ENCODE assay signal across 25 cellular contexts in genomic region chr3:48641396-48641795, GRCh38. TPM values are rescaled to one million over a fixed set of nuclear protein-coding genes. Genes with fewer than 3 reads are reported as not detected.
DNase-seq lines count a peak whose midpoint lies in the region; ATAC-seq, FAIRE-seq and TF ChIP-seq lines count a peak whose summit lies in the region.
"Had no signal": no experiment of that assay in that cellular context is flagged by ENCODE, and none has a peak within 500 bp of the region (broad histone marks: within the 10 kb centered on the region; RNA-seq: fewer than 3 reads in every experiment).

No MANE protein-coding gene starts in this region.

- TF ChIP-seq CTCF in RWPE1 (conservative IDR thresholded peaks at IDR 0.05; ENCODE audit: low read depth), result no peak
- no peak for TF ChIP-seq CTCF in HepG2 (CRISPR knock-in tag; IDR thresholded peaks at IDR 0.05)
- no peak for TF ChIP-seq CTCF in type B pancreatic cell (conservative IDR thresholded peaks at IDR 0.05)

- H3K4me3 Mint-ChIP-seq in type B pancreatic cell, result no peak overlapping the region
- H3K4me3 Mint-ChIP-seq in stimulated activated memory B cell treated with anti-CD40 and anti-IgM and Interleukin-4, amounts not matched to agents 10 μg/mL and 1 μg/mL and 100 μg/mL, for 72 hours, result no peak overlapping the region
- H3K4me3 Mint-ChIP-seq: CD14-positive monocyte; CD4-positive, alpha-beta T cell; HFFc6 had no signal

- intact Hi-C loops in HepG2 (cut with micrococcal nuclease; ENCODE audit: unreplicated experiment), result no loop called here

- no peak overlapping the region for H3K9ac ChIP-seq in HepG2 (ENCODE audit: insufficient read depth, low read depth, low read length)
- H3K9ac ChIP-seq: BLaER1 treated with 17β-estradiol and CSF1 and Interleukin-3, amounts not matched to agents 10 nM and 100 nM had no signal

- H3K36me3 Mint-ChIP-seq in type B pancreatic cell, result no peaks in the 10 kb centered on the region
- H3K36me3 Mint-ChIP-seq in stimulated activated memory B cell treated with anti-CD40 and anti-IgM and Interleukin-4, amounts not matched to agents 10 μg/mL and 1 μg/mL and 100 μg/mL, for 72 hours, result peaks cover 20% of the 10 kb centered on the region
- H3K36me3 Mint-ChIP-seq: CD14-positive monocyte had no signal

- WGBS in HepG2 (ENCODE audit: low lambda C conversion rate), result 94% methylated on average over 1 of the region's 3 CpGs

- H3K4me1 Mint-ChIP-seq in type B pancreatic cell (ENCODE audit: unreplicated experiment), result peaks cover 4% of the 10 kb centered on the region
- H3K4me1 Mint-ChIP-seq in stimulated activated memory B cell treated with anti-CD40 and anti-IgM and Interleukin-4, amounts not matched to agents 10 μg/mL and 1 μg/mL and 100 μg/mL, for 72 hours, result no peaks in the 10 kb centered on the region

- H3K9me3 ChIP-seq in HepG2 (ENCODE audit: low read length), result no peaks in the 10 kb centered on the region
- H3K9me3 ChIP-seq: BE2C; BLaER1 treated with 17β-estradiol and CSF1 and Interleukin-3, amounts not matched to agents 10 nM and 100 nM; HAP-1 had no signal

- TF ChIP-seq EP300 in HepG2 (IDR thresholded peaks at IDR 0.05; ENCODE audit: low read depth in 2 of 2, low read length in 2 of 2), result no peak
- no peak for TF ChIP-seq EP300 in HepG2 (CRISPR knock-in tag; IDR thresholded peaks at IDR 0.05; ENCODE audit: borderline replicate concordance)

- H3K27ac Mint-ChIP-seq in type B pancreatic cell, result peak overlapping the region; percentile 42
- H3K27ac Mint-ChIP-seq in stimulated activated memory B cell treated with anti-CD40 and anti-IgM and Interleukin-4, amounts not matched to agents 10 μg/mL and 1 μg/mL and 100 μg/mL, for 72 hours, result no peak overlapping the region
- H3K27ac Mint-ChIP-seq: CD14-positive monocyte; CD4-positive, alpha-beta T cell; HFFc6 had no signal

- H3K27ac ChIP-seq in RWPE1, result peak overlapping the region; percentile 14; the same call in 1 of the 2 replicates
- no peak overlapping the region for H3K27ac ChIP-seq in HepG2 (ENCODE audit: extremely low read length, insufficient read depth, low read length)
- H3K27ac ChIP-seq: 22Rv1; BLaER1 treated with 17β-estradiol and CSF1 and Interleukin-3, amounts not matched to agents 10 nM and 100 nM had no signal

- POLR2A ChIA-PET in RWPE1 (lab: Yijun Ruan, JAX; ENCODE audit: low non-redundant PET) (no interaction called here), HepG2 (lab: Yijun Ruan, JAX) (interaction anchor here (0.7 kb wide), 1 partner anchor 17 kb away, joined by 3 read pairs; no protein-coding TSS in a partner anchor)

- no peak for TF ChIP-seq POLR2A in HepG2 (IDR thresholded peaks at IDR 0.05; ENCODE audit: insufficient read depth in 1 of 2, low read depth in 2 of 2, low read length in 2 of 2)

- no peak overlapping the region for H2AFZ ChIP-seq in HepG2 (ENCODE audit: low read length)

- TF ChIP-seq RAD21 in HepG2 (CRISPR knock-in tag; IDR thresholded peaks at IDR 0.05), result no peak

- peaks cover 23% of the 10 kb centered on the region for H3K4me1 ChIP-seq in HepG2 (ENCODE audit: insufficient read depth, low read length)
- H3K4me1 ChIP-seq: BE2C had no signal

- no peaks in the 10 kb centered on the region for H3K27me3 ChIP-seq in HepG2 (ENCODE audit: control insufficient read depth in 1 of 2, insufficient read depth in 2 of 2, low read length in 2 of 2)
- H3K27me3 ChIP-seq: BE2C; BLaER1 treated with 17β-estradiol and CSF1 and Interleukin-3, amounts not matched to agents 10 nM and 100 nM had no signal

- no peak overlapping the region for H3K4me3 ChIP-seq in HepG2 (replicated peaks in 1 of 3; ENCODE audit: insufficient read depth in 1 of 3, low read depth in 2 of 3, low read length in 3 of 3)
- H3K4me3 ChIP-seq: BLaER1 treated with 17β-estradiol and CSF1 and Interleukin-3, amounts not matched to agents 10 nM and 100 nM; GM12878; HAP-1 had no signal

- in situ Hi-C loops in HepG2 (cut with HindIII; ENCODE audit: extremely low pct_ligation_motif_present, low pct_unique_long_range_greater_than_20kb), result no loop called here

- no peaks in the 10 kb centered on the region for H3K27me3 Mint-ChIP-seq in type B pancreatic cell
- H3K27me3 Mint-ChIP-seq in stimulated activated memory B cell treated with anti-CD40 and anti-IgM and Interleukin-4, amounts not matched to agents 10 μg/mL and 1 μg/mL and 100 μg/mL, for 72 hours, result peaks cover 14% of the 10 kb centered on the region
- H3K27me3 Mint-ChIP-seq: CD4-positive, alpha-beta T cell had no signal

- H3K79me2 ChIP-seq in HepG2 (ENCODE audit: insufficient read depth, low read length), result peaks cover 4% of the 10 kb centered on the region

- DNase-seq in RWPE1 (ENCODE audit: low spot score) (no peak), HepG2 (ENCODE audit: low spot score) (no peak), type B pancreatic cell (ENCODE audit: extremely low spot score, unreplicated experiment) (no peak)
- DNase-seq: AML-193; BE2C; CD4-positive, alpha-beta T cell; CD8-positive, alpha-beta memory T cell; DMS 273 treated with DMSO at 0.1 percent for 48 hours; DMS79; EL; GDM1; GOT3; HFFc6 had no signal

- peaks cover 1 to 2% of the 10 kb centered on the region in 2 experiments; a peak in 2 of 5 replicates for H3K36me3 ChIP-seq in HepG2 (replicated peaks in 1 of 2; ENCODE audit: control insufficient read depth in 1 of 2, insufficient read depth in 2 of 2, low read length in 2 of 2)
- H3K36me3 ChIP-seq: BLaER1 treated with 17β-estradiol and CSF1 and Interleukin-3, amounts not matched to agents 10 nM and 100 nM; HAP-1 had no signal

- no TSS peak for BruUV-seq in HepG2 (replicated peaks; lab: Mats Ljungman, UMichigan)

- CTCF ChIA-PET in RWPE1 (lab: Yijun Ruan, JAX) (no interaction called here), HepG2 (lab: Yijun Ruan, JAX; ENCODE audit: low intra/inter-chr PET ratio, low total read pairs) (no interaction called here)

- no peaks in the 10 kb centered on the region for H4K20me1 ChIP-seq in HepG2 (ENCODE audit: insufficient read depth, low read length)

- no peaks in the 10 kb centered on the region for H3K9me3 Mint-ChIP-seq in type B pancreatic cell
- H3K9me3 Mint-ChIP-seq in stimulated activated memory B cell treated with anti-CD40 and anti-IgM and Interleukin-4, amounts not matched to agents 10 μg/mL and 1 μg/mL and 100 μg/mL, for 72 hours, result no peaks in the 10 kb centered on the region
- H3K9me3 Mint-ChIP-seq: CD14-positive monocyte; CD4-positive, alpha-beta T cell; CD8-positive, alpha-beta memory T cell; HFFc6 had no signal

- no peak for ATAC-seq in HepG2
- ATAC-seq in GM18517 (IDR thresholded peaks at IDR 0.05; ENCODE audit: unreplicated experiment), result no peak
- no peak for ATAC-seq in stimulated activated memory B cell treated with anti-CD40 and anti-IgM and Interleukin-4, amounts not matched to agents 10 μg/mL and 1 μg/mL and 100 μg/mL, for 72 hours
- ATAC-seq: GM12878 had no signal

- no peak for FAIRE-seq in HepG2 (lab: Jason Lieb, UNC)
- FAIRE-seq: A204.1, D721Med, GM12878, GM18507, H54 had no signal

- no peak overlapping the region for H3K4me2 ChIP-seq in HepG2 (ENCODE audit: low read depth, low read length)
- H3K4me2 ChIP-seq: BLaER1 treated with 17β-estradiol and CSF1 and Interleukin-3, amounts not matched to agents 10 nM and 100 nM had no signal

RNA-seq across cellular contexts. Expression of gene SLC26A6, which starts 6.1 kb away (rescaled TPM):
- total RNA-seq in HepG2 (2016; rRNA removed; fragmentation: Illumina TruSeq; extraction: Trizol) (10.3 and 40.7 TPM in 2 replicates), type B pancreatic cell (ENCODE audit: low replicate concordance) (19.7 and 35.6 TPM in 2 replicates)
- 8.0 and 8.2 TPM in 2 replicates for total RNA-seq in HepG2 (2016; cell fraction: cytosol; rRNA removed; fragmentation: Illumina TruSeq; extraction: Trizol; ENCODE audit: low read depth)
- total RNA-seq in HepG2 (2016; cell fraction: insoluble cytoplasmic fraction; rRNA removed; fragmentation: Illumina TruSeq; extraction: Trizol), result 9.6 and 38.5 TPM in 2 replicates
- total RNA-seq in HepG2 (2016; cell fraction: membrane; rRNA removed; fragmentation: Illumina TruSeq; extraction: Trizol), result 8.3 and 9.4 TPM in 2 replicates
- 50.7 and 62.0 TPM in 2 replicates for total RNA-seq in HepG2 (2016; cell fraction: nucleus; rRNA removed; fragmentation: Illumina TruSeq; extraction: Trizol)
- polyA plus RNA-seq in HepG2 (2011; rRNA removed), result 184 and 298 TPM in 2 replicates
- polyA plus RNA-seq in HepG2 (2011; cell fraction: cytosol; rRNA removed), result 90.8 and 93.6 TPM in 2 replicates
- 3,075 and 3,281 TPM in 2 replicates for polyA plus RNA-seq in HepG2 (2011; cell fraction: nucleus; rRNA removed)
- 163 and 233 TPM in 2 replicates for polyA plus RNA-seq in HepG2 (2012)
- polyA plus RNA-seq in HepG2 (2016; cell fraction: cytosol; fragmentation: Illumina TruSeq; extraction: Trizol; ENCODE audit: low read depth), result 3.5 and 4.6 TPM in 2 replicates
- 6.7 and 9.8 TPM in 2 replicates for polyA plus RNA-seq in HepG2 (2016; cell fraction: insoluble cytoplasmic fraction; fragmentation: Illumina TruSeq; extraction: Trizol; ENCODE audit: low read depth)
- 4.9 and 6.2 TPM in 2 replicates for polyA plus RNA-seq in HepG2 (2016; cell fraction: membrane; fragmentation: Illumina TruSeq; extraction: Trizol; ENCODE audit: low read depth)
- 133 and 147 TPM in 2 replicates for polyA plus RNA-seq in HepG2 (2016; cell fraction: nucleus; fragmentation: Illumina TruSeq; extraction: Trizol; ENCODE audit: insufficient read depth, low read depth)
- 56.2 and 422 TPM in 2 replicates for polyA minus RNA-seq in HepG2 (2011; rRNA and poly(A)+ RNA removed; ENCODE audit: low replicate concordance)
- 79.8 and 100 TPM in 2 replicates for polyA minus RNA-seq in HepG2 (2011; cell fraction: cytosol; rRNA and poly(A)+ RNA removed)
- polyA minus RNA-seq in HepG2 (2011; cell fraction: nucleus; rRNA and poly(A)+ RNA removed), result 459 and 526 TPM in 2 replicates

RNA-seq across cellular contexts. Expression of gene TMEM89, which starts 19.8 kb away (rescaled TPM):
- total RNA-seq in HepG2 (2016; rRNA removed; fragmentation: Illumina TruSeq; extraction: Trizol), result 0.31 TPM in 1 of 2 replicates, not detected in the other
- not detected in 2 replicates for total RNA-seq in HepG2 (2016; cell fraction: cytosol; rRNA removed; fragmentation: Illumina TruSeq; extraction: Trizol; ENCODE audit: low read depth)
- 0.32 TPM in 1 of 2 replicates, not detected in the other for total RNA-seq in HepG2 (2016; cell fraction: insoluble cytoplasmic fraction; rRNA removed; fragmentation: Illumina TruSeq; extraction: Trizol)
- total RNA-seq in HepG2 (2016; cell fraction: membrane; rRNA removed; fragmentation: Illumina TruSeq; extraction: Trizol), result not detected in 2 replicates
- total RNA-seq in HepG2 (2016; cell fraction: nucleus; rRNA removed; fragmentation: Illumina TruSeq; extraction: Trizol), result not detected in 2 replicates
- polyA plus RNA-seq in HepG2 (2011; rRNA removed), result 0.30 and 0.59 TPM in 2 replicates
- polyA plus RNA-seq in HepG2 (2011; cell fraction: cytosol; rRNA removed), result not detected in 2 replicates
- polyA plus RNA-seq in HepG2 (2011; cell fraction: nucleus; rRNA removed), result 2.5 and 4.9 TPM in 2 replicates
- 0.25 and 0.27 TPM in 2 replicates for polyA plus RNA-seq in HepG2 (2012)
- polyA plus RNA-seq in HepG2 (2016; cell fraction: cytosol; fragmentation: Illumina TruSeq; extraction: Trizol; ENCODE audit: low read depth), result not detected in 2 replicates
- not detected in 2 replicates for polyA plus RNA-seq in HepG2 (2016; cell fraction: insoluble cytoplasmic fraction; fragmentation: Illumina TruSeq; extraction: Trizol; ENCODE audit: low read depth)
- polyA plus RNA-seq in HepG2 (2016; cell fraction: membrane; fragmentation: Illumina TruSeq; extraction: Trizol; ENCODE audit: low read depth), result not detected in 2 replicates
- not detected in 2 replicates for polyA plus RNA-seq in HepG2 (2016; cell fraction: nucleus; fragmentation: Illumina TruSeq; extraction: Trizol; ENCODE audit: insufficient read depth, low read depth)
- 0.68 TPM in 1 of 2 replicates, not detected in the other for polyA minus RNA-seq in HepG2 (2011; rRNA and poly(A)+ RNA removed; ENCODE audit: low replicate concordance)
- not detected in 2 replicates for polyA minus RNA-seq in HepG2 (2011; cell fraction: cytosol; rRNA and poly(A)+ RNA removed)
- polyA minus RNA-seq in HepG2 (2011; cell fraction: nucleus; rRNA and poly(A)+ RNA removed), result 1.1 and 2.4 TPM in 2 replicates
- not detected in 2 replicates for total RNA-seq in type B pancreatic cell (ENCODE audit: low replicate concordance)
- total RNA-seq: CD4-positive, alpha-beta T cell; CD8-positive, alpha-beta memory T cell; GM12878 had no signal
- polyA plus RNA-seq: AG04450; CD14-positive monocyte; CD8-positive, alpha-beta memory T cell; GM12878 had no signal

RNA-seq across cellular contexts. Expression of gene CELSR3, which starts 21.3 kb away (rescaled TPM):
- total RNA-seq in HepG2 (2016; rRNA removed; fragmentation: Illumina TruSeq; extraction: Trizol), result 3.2 and 5.4 TPM in 2 replicates
- total RNA-seq in HepG2 (2016; cell fraction: cytosol; rRNA removed; fragmentation: Illumina TruSeq; extraction: Trizol; ENCODE audit: low read depth), result 0.35 and 0.51 TPM in 2 replicates
- total RNA-seq in HepG2 (2016; cell fraction: insoluble cytoplasmic fraction; rRNA removed; fragmentation: Illumina TruSeq; extraction: Trizol), result 2.7 and 5.4 TPM in 2 replicates
- 1.1 and 1.2 TPM in 2 replicates for total RNA-seq in HepG2 (2016; cell fraction: membrane; rRNA removed; fragmentation: Illumina TruSeq; extraction: Trizol)
- total RNA-seq in HepG2 (2016; cell fraction: nucleus; rRNA removed; fragmentation: Illumina TruSeq; extraction: Trizol), result 7.5 and 9.6 TPM in 2 replicates
- 6.7 and 8.3 TPM in 2 replicates for polyA plus RNA-seq in HepG2 (2011; rRNA removed)
- polyA plus RNA-seq in HepG2 (2011; cell fraction: cytosol; rRNA removed), result 4.1 and 5.0 TPM in 2 replicates
- polyA plus RNA-seq in HepG2 (2011; cell fraction: nucleus; rRNA removed), result 54.2 and 80.2 TPM in 2 replicates
- polyA plus RNA-seq in HepG2 (2012), result 8.0 and 10.5 TPM in 2 replicates
- 0.34 and 0.35 TPM in 2 replicates for polyA plus RNA-seq in HepG2 (2016; cell fraction: cytosol; fragmentation: Illumina TruSeq; extraction: Trizol; ENCODE audit: low read depth)
- polyA plus RNA-seq in HepG2 (2016; cell fraction: insoluble cytoplasmic fraction; fragmentation: Illumina TruSeq; extraction: Trizol; ENCODE audit: low read depth), result 2.4 and 3.0 TPM in 2 replicates
- 0.61 and 0.63 TPM in 2 replicates for polyA plus RNA-seq in HepG2 (2016; cell fraction: membrane; fragmentation: Illumina TruSeq; extraction: Trizol; ENCODE audit: low read depth)
- polyA plus RNA-seq in HepG2 (2016; cell fraction: nucleus; fragmentation: Illumina TruSeq; extraction: Trizol; ENCODE audit: insufficient read depth, low read depth), result 27.4 and 28.0 TPM in 2 replicates
- polyA minus RNA-seq in HepG2 (2011; rRNA and poly(A)+ RNA removed; ENCODE audit: low replicate concordance), result 6.7 and 18.0 TPM in 2 replicates
- 6.9 and 7.0 TPM in 2 replicates for polyA minus RNA-seq in HepG2 (2011; cell fraction: cytosol; rRNA and poly(A)+ RNA removed)
- 18.9 and 19.6 TPM in 2 replicates for polyA minus RNA-seq in HepG2 (2011; cell fraction: nucleus; rRNA and poly(A)+ RNA removed)
- 9.8 and 10.2 TPM in 2 replicates for total RNA-seq in type B pancreatic cell (ENCODE audit: low replicate concordance)
- polyA plus RNA-seq: CD14-positive monocyte had no signal

RNA-seq across cellular contexts. Expression of gene UQCRC1, which starts 31.9 kb away (rescaled TPM):
- total RNA-seq in HepG2 (2016; rRNA removed; fragmentation: Illumina TruSeq; extraction: Trizol) (273 and 316 TPM in 2 replicates), type B pancreatic cell (ENCODE audit: low replicate concordance) (273 and 324 TPM in 2 replicates)
- total RNA-seq in HepG2 (2016; cell fraction: cytosol; rRNA removed; fragmentation: Illumina TruSeq; extraction: Trizol; ENCODE audit: low read depth), result 111 and 125 TPM in 2 replicates
- 277 and 308 TPM in 2 replicates for total RNA-seq in HepG2 (2016; cell fraction: insoluble cytoplasmic fraction; rRNA removed; fragmentation: Illumina TruSeq; extraction: Trizol)
- total RNA-seq in HepG2 (2016; cell fraction: membrane; rRNA removed; fragmentation: Illumina TruSeq; extraction: Trizol), result 130 and 146 TPM in 2 replicates
- total RNA-seq in HepG2 (2016; cell fraction: nucleus; rRNA removed; fragmentation: Illumina TruSeq; extraction: Trizol), result 180 and 194 TPM in 2 replicates
- 680 and 772 TPM in 2 replicates for polyA plus RNA-seq in HepG2 (2011; rRNA removed)
- polyA plus RNA-seq in HepG2 (2011; cell fraction: cytosol; rRNA removed), result 928 and 1,184 TPM in 2 replicates
- polyA plus RNA-seq in HepG2 (2011; cell fraction: nucleus; rRNA removed), result 761 and 810 TPM in 2 replicates
- 354 and 462 TPM in 2 replicates for polyA plus RNA-seq in HepG2 (2012)
- polyA plus RNA-seq in HepG2 (2016; cell fraction: cytosol; fragmentation: Illumina TruSeq; extraction: Trizol; ENCODE audit: low read depth), result 101 and 102 TPM in 2 replicates
- 253 and 261 TPM in 2 replicates for polyA plus RNA-seq in HepG2 (2016; cell fraction: insoluble cytoplasmic fraction; fragmentation: Illumina TruSeq; extraction: Trizol; ENCODE audit: low read depth)
- polyA plus RNA-seq in HepG2 (2016; cell fraction: membrane; fragmentation: Illumina TruSeq; extraction: Trizol; ENCODE audit: low read depth), result 99.7 and 108 TPM in 2 replicates
- 230 and 250 TPM in 2 replicates for polyA plus RNA-seq in HepG2 (2016; cell fraction: nucleus; fragmentation: Illumina TruSeq; extraction: Trizol; ENCODE audit: insufficient read depth, low read depth)
- polyA minus RNA-seq in HepG2 (2011; rRNA and poly(A)+ RNA removed; ENCODE audit: low replicate concordance), result 1,601 and 2,541 TPM in 2 replicates
- polyA minus RNA-seq in HepG2 (2011; cell fraction: cytosol; rRNA and poly(A)+ RNA removed), result 429 and 449 TPM in 2 replicates
- polyA minus RNA-seq in HepG2 (2011; cell fraction: nucleus; rRNA and poly(A)+ RNA removed), result 214 and 290 TPM in 2 replicates

RNA-seq across cellular contexts. Expression of gene NCKIPSD, which starts 44.3 kb away (rescaled TPM):
- total RNA-seq in HepG2 (2016; rRNA removed; fragmentation: Illumina TruSeq; extraction: Trizol) (13.5 and 14.3 TPM in 2 replicates), type B pancreatic cell (ENCODE audit: low replicate concordance) (20.1 and 22.1 TPM in 2 replicates)
- 4.8 and 5.0 TPM in 2 replicates for total RNA-seq in HepG2 (2016; cell fraction: cytosol; rRNA removed; fragmentation: Illumina TruSeq; extraction: Trizol; ENCODE audit: low read depth)
- total RNA-seq in HepG2 (2016; cell fraction: insoluble cytoplasmic fraction; rRNA removed; fragmentation: Illumina TruSeq; extraction: Trizol), result 13.6 and 14.6 TPM in 2 replicates
- 10.8 and 12.0 TPM in 2 replicates for total RNA-seq in HepG2 (2016; cell fraction: membrane; rRNA removed; fragmentation: Illumina TruSeq; extraction: Trizol)
- total RNA-seq in HepG2 (2016; cell fraction: nucleus; rRNA removed; fragmentation: Illumina TruSeq; extraction: Trizol), result 12.7 and 17.2 TPM in 2 replicates
- polyA plus RNA-seq in HepG2 (2011; rRNA removed), result 35.2 and 44.2 TPM in 2 replicates
- 25.4 and 38.7 TPM in 2 replicates for polyA plus RNA-seq in HepG2 (2011; cell fraction: cytosol; rRNA removed)
- polyA plus RNA-seq in HepG2 (2011; cell fraction: nucleus; rRNA removed), result 79.3 and 90.0 TPM in 2 replicates
- polyA plus RNA-seq in HepG2 (2012), result 14.1 and 18.5 TPM in 2 replicates
- polyA plus RNA-seq in HepG2 (2016; cell fraction: cytosol; fragmentation: Illumina TruSeq; extraction: Trizol; ENCODE audit: low read depth), result 6.3 and 6.6 TPM in 2 replicates
- polyA plus RNA-seq in HepG2 (2016; cell fraction: insoluble cytoplasmic fraction; fragmentation: Illumina TruSeq; extraction: Trizol; ENCODE audit: low read depth), result 15.7 and 21.1 TPM in 2 replicates
- polyA plus RNA-seq in HepG2 (2016; cell fraction: membrane; fragmentation: Illumina TruSeq; extraction: Trizol; ENCODE audit: low read depth), result 10.6 and 11.9 TPM in 2 replicates
- 26.0 and 26.3 TPM in 2 replicates for polyA plus RNA-seq in HepG2 (2016; cell fraction: nucleus; fragmentation: Illumina TruSeq; extraction: Trizol; ENCODE audit: insufficient read depth, low read depth)
- polyA minus RNA-seq in HepG2 (2011; rRNA and poly(A)+ RNA removed; ENCODE audit: low replicate concordance), result 68.5 and 115 TPM in 2 replicates
- polyA minus RNA-seq in HepG2 (2011; cell fraction: cytosol; rRNA and poly(A)+ RNA removed), result 20.6 and 27.4 TPM in 2 replicates
- 27.7 and 30.7 TPM in 2 replicates for polyA minus RNA-seq in HepG2 (2011; cell fraction: nucleus; rRNA and poly(A)+ RNA removed)
